21 cellular contexts compared by ENCODE assay signal in the genomic region with DNA sequence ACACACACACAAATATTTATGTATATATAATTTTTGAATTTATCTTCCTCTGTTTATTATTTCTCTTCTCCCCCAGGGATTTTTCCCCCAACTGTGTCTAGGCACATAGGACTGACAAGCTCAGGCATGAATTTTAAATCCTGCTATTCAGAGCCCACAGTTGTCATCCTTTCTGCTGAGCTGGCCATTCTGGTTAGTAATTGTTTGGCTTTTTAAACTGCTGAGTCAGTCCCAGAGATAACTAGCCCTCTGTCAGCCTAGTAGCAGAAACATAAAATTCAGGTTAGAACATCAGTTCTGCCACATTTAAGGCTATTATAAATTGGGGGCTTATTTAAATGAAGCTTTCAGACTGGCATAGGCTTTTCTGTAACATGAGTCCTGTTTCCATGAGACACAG.
DNase-seq lines count a peak whose midpoint lies in the region; ATAC-seq, FAIRE-seq and TF ChIP-seq lines count a peak whose summit lies in the region.
"Had no signal": no experiment of that assay in that cellular context is flagged by ENCODE, and none has a peak within 500 bp of the region (broad histone marks: within the 10 kb centered on the region; RNA-seq: fewer than 3 reads in every experiment).

No MANE protein-coding gene starts in this region.

- peaks cover 14% of the 10 kb centered on the region for H3K4me1 Mint-ChIP-seq in GM23338

- H3K79me2 ChIP-seq in GM23338 (replicated peaks; ENCODE audit: insufficient read depth) (no peaks in the 10 kb centered on the region), KMS-11 (ENCODE audit: insufficient read depth, low read depth) (no peaks in the 10 kb centered on the region)

- TF ChIP-seq POLR2A in H54 (IDR thresholded peaks at IDR 0.05; ENCODE audit: low read depth, low read length) = no peak
- TF ChIP-seq POLR2A in suprapubic skin (IDR thresholded peaks at IDR 0.05) = no peak

- no peaks in the 10 kb centered on the region for H4K20me1 ChIP-seq in GM23338 (replicated peaks; ENCODE audit: insufficient read depth)
- H4K20me1 ChIP-seq in KMS-11 (ENCODE audit: insufficient read depth) = no peaks in the 10 kb centered on the region

- H3K9me3 ChIP-seq in suprapubic skin = no peaks in the 10 kb centered on the region
- H3K9me3 ChIP-seq: SJCRH30 had no signal

- TF ChIP-seq CTCF in GM23338 (conservative IDR thresholded peaks at IDR 0.05; ENCODE audit: low read depth in 2 of 2) (no peak), KMS-11 (conservative IDR thresholded peaks at IDR 0.05; ENCODE audit: low read depth, low read length) (no peak), bronchial epithelial cell (IDR thresholded peaks at IDR 0.05; ENCODE audit: insufficient read depth, low read length, severe bottlenecking) (no peak), suprapubic skin (IDR thresholded peaks at IDR 0.05) (no peak)

- H3K4me1 ChIP-seq in GM23338 (ENCODE audit: insufficient read depth) (0 out of 2 replicates have a peak, but pooled peaks cover 8% of the 10 kb centered on the region), KMS-11 (ENCODE audit: low read depth, poor library complexity, severe bottlenecking) (peaks cover 53% of the 10 kb centered on the region), suprapubic skin (peaks cover 3% of the 10 kb centered on the region)

- ATAC-seq in GM23338 (no peak), HG03045 (IDR thresholded peaks at IDR 0.05; ENCODE audit: unreplicated experiment) (no peak)

- no peak overlapping the region for H3K9ac ChIP-seq in KMS-11

- H3K36me3 ChIP-seq in GM23338 (ENCODE audit: insufficient read depth) (no peaks in the 10 kb centered on the region), KMS-11 (ENCODE audit: insufficient read depth) (no peaks in the 10 kb centered on the region), bronchial epithelial cell (ENCODE audit: control insufficient read depth, insufficient read depth, low read length) (no peaks in the 10 kb centered on the region), suprapubic skin (no peaks in the 10 kb centered on the region)
- H3K36me3 ChIP-seq: SJCRH30 had no signal

- TF ChIP-seq EP300 in suprapubic skin (IDR thresholded peaks at IDR 0.05) = no peak

- H3K9me2 ChIP-seq in GM23338 (ENCODE audit: insufficient read depth) = no peaks in the 10 kb centered on the region

- H3K4me3 ChIP-seq in GM23338 (no peak overlapping the region), KMS-11 (IDR thresholded peaks at IDR 0.05; ENCODE audit: insufficient read depth, low read depth, low read length) (no peak overlapping the region), bronchial epithelial cell (ENCODE audit: low read depth, low read length) (no peak overlapping the region), suprapubic skin (no peak overlapping the region)
- H3K4me3 ChIP-seq: SJCRH30 had no signal

- H3K27ac Mint-ChIP-seq in GM23338 = no peak overlapping the region

- no peak overlapping the region for H3K4me2 ChIP-seq in GM23338
- H3K4me2 ChIP-seq in KMS-11 = peak overlapping the region; percentile 9; the same call in 1 of the 2 replicates

- no peaks in the 10 kb centered on the region for H3F3A ChIP-seq in GM23338 (replicated peaks; ENCODE audit: low read depth)

- H3K27me3 ChIP-seq in GM23338 (ENCODE audit: insufficient read depth) = no peaks in the 10 kb centered on the region
- H3K27me3 ChIP-seq in KMS-11 (ENCODE audit: insufficient read depth, low read depth) = no peaks in the 10 kb centered on the region
- H3K27me3 ChIP-seq in bronchial epithelial cell (ENCODE audit: control insufficient read depth, insufficient read depth, low read length) = no peaks in the 10 kb centered on the region
- no peaks in the 10 kb centered on the region for H3K27me3 ChIP-seq in suprapubic skin
- H3K27me3 ChIP-seq: SJCRH30 had no signal

- H3K4me3 Mint-ChIP-seq in GM23338 = no peak overlapping the region

- no peaks in the 10 kb centered on the region for H3K36me3 Mint-ChIP-seq in GM23338 (ENCODE audit: low read depth)

- H3K27ac ChIP-seq in GM23338 (ENCODE audit: low read depth) = no peak overlapping the region
- no peak overlapping the region for H3K27ac ChIP-seq in KMS-11
- H3K27ac ChIP-seq in suprapubic skin = no peak overlapping the region
- H3K27ac ChIP-seq: HL-60, SJCRH30 had no signal

- FAIRE-seq in bronchial epithelial cell (lab: Jason Lieb, UNC) (no peak), H54 (lab: Jason Lieb, UNC) (no peak)
- FAIRE-seq: GM12892, HTR-8/SVneo had no signal

- H2AFZ ChIP-seq in GM23338 = 0 out of 2 replicates have a peak overlapping the region, but pooled peaks have one; percentile 56
- no peak overlapping the region for H2AFZ ChIP-seq in KMS-11 (ENCODE audit: low read depth)

- peaks cover 3% of the 10 kb centered on the region for H3K27me3 Mint-ChIP-seq in GM23338 (ENCODE audit: insufficient read depth, low read depth, poor library complexity)

- no peaks in the 10 kb centered on the region for H3K9me3 Mint-ChIP-seq in GM23338

- DNase-seq in GM23338 (ENCODE audit: low spot score) (no peak), bronchial epithelial cell (ENCODE audit: low read depth) (peak; percentile 68), kidney tubule cell (ENCODE audit: low spot score) (peak; percentile 11), H54 (ENCODE audit: insufficient read length, low spot score) (no peak), NCI-H524 (lab: John Stamatoyannopoulos, UW) (no peak), suprapubic skin (ENCODE audit: low spot score in 2 of 2) (no peak)
- DNase-seq: COR-L47; DMS153; GOT3; KBM-7; NCI-H1092 treated with DMSO at 0.1 percent for 48 hours; NCI-H2081 treated with DMSO at 0.1 percent for 48 hours; NCI-H2227 treated with DMSO at 0.1 percent for 48 hours; NCI-H526 treated with DMSO at 0.1 percent for 48 hours; NK-92 treated with Interleukin-12 subunit alpha and Interleukin-12 subunit beta, amount 100 ng/mL, for 24 hours; SJCRH30 had no signal

TF ChIP-seq in GM23338, 12 proteins besides CTCF, POLR2A, EP300 and RAD21 (continues in another document):
- TF ChIP-seq, protein P1, sequence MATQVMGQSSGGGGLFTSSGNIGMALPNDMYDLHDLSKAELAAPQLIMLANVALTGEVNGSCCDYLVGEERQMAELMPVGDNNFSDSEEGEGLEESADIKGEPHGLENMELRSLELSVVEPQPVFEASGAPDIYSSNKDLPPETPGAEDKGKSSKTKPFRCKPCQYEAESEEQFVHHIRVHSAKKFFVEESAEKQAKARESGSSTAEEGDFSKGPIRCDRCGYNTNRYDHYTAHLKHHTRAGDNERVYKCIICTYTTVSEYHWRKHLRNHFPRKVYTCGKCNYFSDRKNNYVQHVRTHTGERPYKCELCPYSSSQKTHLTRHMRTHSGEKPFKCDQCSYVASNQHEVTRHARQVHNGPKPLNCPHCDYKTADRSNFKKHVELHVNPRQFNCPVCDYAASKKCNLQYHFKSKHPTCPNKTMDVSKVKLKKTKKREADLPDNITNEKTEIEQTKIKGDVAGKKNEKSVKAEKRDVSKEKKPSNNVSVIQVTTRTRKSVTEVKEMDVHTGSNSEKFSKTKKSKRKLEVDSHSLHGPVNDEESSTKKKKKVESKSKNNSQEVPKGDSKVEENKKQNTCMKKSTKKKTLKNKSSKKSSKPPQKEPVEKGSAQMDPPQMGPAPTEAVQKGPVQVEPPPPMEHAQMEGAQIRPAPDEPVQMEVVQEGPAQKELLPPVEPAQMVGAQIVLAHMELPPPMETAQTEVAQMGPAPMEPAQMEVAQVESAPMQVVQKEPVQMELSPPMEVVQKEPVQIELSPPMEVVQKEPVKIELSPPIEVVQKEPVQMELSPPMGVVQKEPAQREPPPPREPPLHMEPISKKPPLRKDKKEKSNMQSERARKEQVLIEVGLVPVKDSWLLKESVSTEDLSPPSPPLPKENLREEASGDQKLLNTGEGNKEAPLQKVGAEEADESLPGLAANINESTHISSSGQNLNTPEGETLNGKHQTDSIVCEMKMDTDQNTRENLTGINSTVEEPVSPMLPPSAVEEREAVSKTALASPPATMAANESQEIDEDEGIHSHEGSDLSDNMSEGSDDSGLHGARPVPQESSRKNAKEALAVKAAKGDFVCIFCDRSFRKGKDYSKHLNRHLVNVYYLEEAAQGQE (IDR thresholded peaks at IDR 0.05; ENCODE audit: unreplicated experiment) = no peak
- no peak for TF ChIP-seq EZH2phosphoT487 (IDR thresholded peaks at IDR 0.05; ENCODE audit: unreplicated experiment)
- TF ChIP-seq, protein P2, sequence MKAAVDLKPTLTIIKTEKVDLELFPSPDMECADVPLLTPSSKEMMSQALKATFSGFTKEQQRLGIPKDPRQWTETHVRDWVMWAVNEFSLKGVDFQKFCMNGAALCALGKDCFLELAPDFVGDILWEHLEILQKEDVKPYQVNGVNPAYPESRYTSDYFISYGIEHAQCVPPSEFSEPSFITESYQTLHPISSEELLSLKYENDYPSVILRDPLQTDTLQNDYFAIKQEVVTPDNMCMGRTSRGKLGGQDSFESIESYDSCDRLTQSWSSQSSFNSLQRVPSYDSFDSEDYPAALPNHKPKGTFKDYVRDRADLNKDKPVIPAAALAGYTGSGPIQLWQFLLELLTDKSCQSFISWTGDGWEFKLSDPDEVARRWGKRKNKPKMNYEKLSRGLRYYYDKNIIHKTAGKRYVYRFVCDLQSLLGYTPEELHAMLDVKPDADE (IDR thresholded peaks at IDR 0.05) = no peak

Comparison
In these comparisons a context has a peak if more than half of its experiments do, and no peak if none do; other contexts are left out.
1. DNase-seq: peak in bronchial epithelial cell (single experiment) and kidney tubule cell (single experiment); none in GM23338 (single experiment), H54 (single experiment), NCI-H524 (0 of 2) and suprapubic skin (0 of 2).